1 cellular context compared by ENCODE assay signal in the genomic region with DNA sequence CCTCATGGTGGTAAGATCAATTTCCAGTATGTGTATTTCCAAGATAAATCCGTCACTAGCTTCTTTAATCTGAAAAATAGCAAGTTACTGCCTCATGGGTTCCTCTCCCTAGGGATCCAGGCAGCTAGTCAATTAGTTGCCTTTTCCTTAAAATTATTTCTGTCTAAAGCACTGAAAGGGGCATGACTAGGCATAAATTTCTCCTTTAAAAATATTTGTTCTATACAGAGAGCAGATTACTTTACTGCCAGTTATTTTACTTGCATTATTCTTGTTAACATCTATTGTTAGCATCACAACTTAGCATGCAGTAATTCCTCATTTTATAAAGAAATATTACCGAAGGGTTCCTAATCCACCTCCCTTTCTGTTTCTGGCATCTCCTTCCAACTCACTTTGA.
TF ChIP-seq lines count a peak whose summit lies in the region.

No MANE protein-coding gene starts in this region.

TF ChIP-seq in H1, 55 proteins besides CTCF, POLR2A, EP300 and RAD21:
- TF ChIP-seq TAF7 (optimal IDR thresholded peaks at IDR 0.05; ENCODE audit: borderline replicate concordance, low read depth, low read length): no peak
